9 cellular contexts compared by ENCODE assay signal in the genomic region with DNA sequence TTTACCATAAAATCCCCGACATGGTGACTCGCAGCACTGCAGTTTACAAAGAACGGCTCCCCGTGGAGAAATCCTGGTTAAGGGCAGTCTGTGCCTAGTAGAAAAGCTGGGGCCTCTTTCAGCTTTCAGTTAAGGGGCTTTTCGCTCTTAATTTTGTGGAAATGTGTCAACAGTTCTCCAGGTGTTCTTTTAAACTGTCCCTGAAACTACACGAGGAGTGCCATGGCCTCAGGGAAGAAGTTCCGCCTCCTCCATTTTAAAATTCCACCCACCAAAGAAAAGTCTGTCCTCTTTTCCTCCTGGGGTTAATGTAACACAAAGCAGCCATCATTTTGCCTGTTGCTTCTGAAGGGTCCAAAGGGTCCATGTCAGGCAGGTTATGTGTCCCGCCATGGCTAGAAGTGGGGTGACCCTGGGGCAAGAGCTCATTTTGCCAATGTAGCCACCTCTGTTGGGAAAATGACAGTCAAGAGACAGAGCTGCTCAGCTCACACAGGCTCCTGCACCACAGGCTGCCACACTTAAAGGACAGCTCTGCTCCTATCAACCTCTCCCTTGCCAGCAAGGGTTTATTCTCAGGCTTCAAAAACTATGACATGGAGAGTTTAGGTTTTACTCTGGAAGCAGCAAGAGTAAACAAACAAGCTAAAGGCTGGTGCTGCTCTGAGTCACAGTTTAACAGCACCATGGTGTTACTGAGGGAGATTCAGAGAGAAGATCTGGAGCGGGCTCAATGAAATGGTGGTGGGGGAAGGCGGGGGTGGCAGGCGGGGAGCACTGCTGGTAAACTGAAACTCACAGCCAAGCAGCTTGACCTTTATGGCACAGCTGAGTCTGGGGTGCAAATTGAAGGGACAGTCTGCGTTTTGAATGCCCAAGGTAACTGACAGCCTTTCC. TPM values are rescaled to one million over a fixed set of nuclear protein-coding genes. Genes with fewer than 3 reads are reported as not detected.
DNase-seq lines count a peak whose midpoint lies in the region; ATAC-seq, FAIRE-seq and TF ChIP-seq lines count a peak whose summit lies in the region.
"Had no signal": no experiment of that assay in that cellular context is flagged by ENCODE, and none has a peak within 500 bp of the region (broad histone marks: within the 10 kb centered on the region; RNA-seq: fewer than 3 reads in every experiment).

No MANE protein-coding gene starts in this region.

- no peak for TF ChIP-seq CTCF in AG09309 (IDR thresholded peaks at IDR 0.05; ENCODE audit: control insufficient read depth, insufficient read depth, low read depth, low read length, missing control alignments)

- no peak for FAIRE-seq in GM12891 (lab: Jason Lieb, UNC)

- no peaks in the 10 kb centered on the region for H3K27me3 Mint-ChIP-seq in memory B cell

- peak overlapping the region; percentile 94 for H3K27ac ChIP-seq in HUES48 (ENCODE audit: low read depth, low read length)

- H3K4me1 Mint-ChIP-seq in memory B cell = peaks cover 22% of the 10 kb centered on the region

- no peaks in the 10 kb centered on the region for H3K9me3 ChIP-seq in HUES48 (ENCODE audit: control insufficient read depth, insufficient read depth, low read length)

- H3K36me3 Mint-ChIP-seq in memory B cell = no peaks in the 10 kb centered on the region
- H3K36me3 Mint-ChIP-seq: activated naive CD8-positive, alpha-beta T cell treated with anti-CD3 and anti-CD28 coated beads, Interleukin-2, amount 10 ng/mL, durations not matched to agents 7 days and 5 days had no signal

- no peak overlapping the region for H3K4me3 ChIP-seq in AG09309 (ENCODE audit: control insufficient read depth, low read depth, low read length)
- no peak overlapping the region for H3K4me3 ChIP-seq in HUES48 (ENCODE audit: low read depth, low read length)

- H3K27me3 ChIP-seq in HUES48 (ENCODE audit: control insufficient read depth, insufficient read depth, low read length) = peaks cover 28% of the 10 kb centered on the region

- H3K9me3 Mint-ChIP-seq in memory B cell = no peaks in the 10 kb centered on the region
- H3K9me3 Mint-ChIP-seq: activated naive CD8-positive, alpha-beta T cell treated with anti-CD3 and anti-CD28 coated beads, Interleukin-2, amount 10 ng/mL, durations not matched to agents 7 days and 5 days had no signal

- no peak overlapping the region for H3K4me3 Mint-ChIP-seq in memory B cell

- H3K4me1 ChIP-seq in HUES48 (ENCODE audit: control insufficient read depth, insufficient read depth, low read length) = peaks cover 34% of the 10 kb centered on the region

- ATAC-seq in memory B cell (ENCODE audit: low read depth) (no peak), HG03097 (IDR thresholded peaks at IDR 0.05; ENCODE audit: low FRiP score, unreplicated experiment) (no peak), GM18861 (IDR thresholded peaks at IDR 0.05; ENCODE audit: unreplicated experiment) (no peak)

- H3K27ac Mint-ChIP-seq in memory B cell = peak overlapping the region; percentile 94
- H3K27ac Mint-ChIP-seq: activated naive CD8-positive, alpha-beta T cell treated with anti-CD3 and anti-CD28 coated beads, Interleukin-2, amount 10 ng/mL, durations not matched to agents 7 days and 5 days had no signal

- no peak for TF ChIP-seq POLR2A in GM12891 (IDR thresholded peaks at IDR 0.05; ENCODE audit: low read depth, low read length)

- peak; percentile 18 for DNase-seq in AG09309 (ENCODE audit: low read depth)
- peak in 38 of 58 donors; percentile 17 to 80 (median 52) for DNase-seq in anterior cingulate cortex (lab: John Stamatoyannopoulos, UW)
- no peak for DNase-seq in memory B cell (ENCODE audit: low spot score in 2 of 2)
- DNase-seq in HK-2 (ENCODE audit: unreplicated experiment) = no peak
- DNase-seq in GM12891 (ENCODE audit: insufficient read length, low spot score) = no peak
- DNase-seq: activated naive CD8-positive, alpha-beta T cell treated with anti-CD3 and anti-CD28 coated beads, Interleukin-2, amount 10 ng/mL, durations not matched to agents 7 days and 5 days had no signal

- no peaks in the 10 kb centered on the region for H3K36me3 ChIP-seq in HUES48 (ENCODE audit: control insufficient read depth, insufficient read depth, low read length)

- peak overlapping the region; percentile 63 for H3K9ac ChIP-seq in HUES48 (ENCODE audit: low read depth, low read length)

TF ChIP-seq in GM12891, 5 proteins besides CTCF, POLR2A, EP300 and RAD21:
- TF ChIP-seq POU2F2 (IDR thresholded peaks at IDR 0.05; ENCODE audit: low read depth, low read length) (no peak), TAF1 (IDR thresholded peaks at IDR 0.05; ENCODE audit: low read depth, low read length) (no peak), SPI1 (IDR thresholded peaks at IDR 0.05; ENCODE audit: low read depth, low read length) (no peak), POLR2AphosphoS5 (IDR thresholded peaks at IDR 0.05; ENCODE audit: low read depth, low read length) (no peak), PAX5 (IDR thresholded peaks at IDR 0.05; ENCODE audit: insufficient read depth, low read length, severe bottlenecking) (no peak)

RNA-seq across cellular contexts. Expression of a gene that starts 3.2 kb away (rescaled TPM):
- 1.9 TPM for polyA plus RNA-seq in GM12891 (2012; ENCODE audit: low read depth, missing spikeins)

Comparison
In these comparisons a context has a peak if more than half of its experiments do, and no peak if none do; other contexts are left out.
1. DNase-seq: peak in AG09309 (single experiment) and anterior cingulate cortex (38 of 58); none in memory B cell (0 of 2), HK-2 (single experiment) and GM12891 (single experiment).